In genomic region chrX:10620121-10620699, GRCh38 we compare ENCODE assay signal across 8 cellular contexts. TPM values are rescaled to one million over a fixed set of nuclear protein-coding genes. Genes with fewer than 3 reads are reported as not detected.
DNase-seq lines count a peak whose midpoint lies in the region; ATAC-seq, FAIRE-seq and TF ChIP-seq lines count a peak whose summit lies in the region.

Gene MID1 (minus strand): TSS chrX:10620585. CDS start chrX:10567547, 53,038 bp downstream.

- no peaks in the 10 kb centered on the region for H3K9me3 ChIP-seq in heart right ventricle
- H3K9me3 ChIP-seq in pancreas, result no peaks in the 10 kb centered on the region

- no peak for FAIRE-seq in pancreas (lab: Jason Lieb, UNC)

- H3K4me1 ChIP-seq in heart right ventricle, result peaks cover 0 to 10% (median 0%) of the 10 kb centered on the region in 9 donors
- peaks cover 0 to 9% (median 0%) of the 10 kb centered on the region in 3 donors for H3K4me1 ChIP-seq in pancreas

- H3K27ac ChIP-seq in heart right ventricle, result peak within 1 kb of the TSS; percentile 22 to 79 (median 66)
- peak within 1 kb of the TSS in 3 of 4 donors; percentile 18 to 62 (median 50) for H3K27ac ChIP-seq in pancreas

- TF ChIP-seq CTCF in heart right ventricle (IDR thresholded peaks at IDR 0.05) (no peak), pancreas (IDR thresholded peaks at IDR 0.05) (no peak)

- DNase-seq in A172 (ENCODE audit: low spot score), result peak; percentile 73
- peak; percentile 56 for DNase-seq in NCI-H2171 (lab: John Stamatoyannopoulos, UW)
- peak; percentile 79 for DNase-seq in amniotic epithelial cell (ENCODE audit: low read depth)
- peak; percentile 64 to 66 for DNase-seq in heart right ventricle
- DNase-seq in pancreas, result peak; percentile 44 to 77 (median 64)
- DNase-seq in AML-193 (lab: John Stamatoyannopoulos, UW), result no peak
- DNase-seq in T-helper 1 cell, result no peak

- peak; percentile 57 for ATAC-seq in GM18868 (IDR thresholded peaks at IDR 0.05; ENCODE audit: unreplicated experiment)
- ATAC-seq in heart right ventricle, result peak; percentile 81 to 95 (median 91)
- peak; percentile 82 to 88 (median 84) for ATAC-seq in pancreas

- 0% methylated on average over 46 of the region's 46 CpGs for WGBS in heart right ventricle, 2 donors
- whole genome bisulfite sequencing in pancreas, 2 donors, result 0 to 15% methylated on average over 46 of the region's 46 CpGs

- H3K36me3 ChIP-seq in heart right ventricle, result no peaks in the 10 kb centered on the region
- H3K36me3 ChIP-seq in pancreas, result no peaks in the 10 kb centered on the region

- intact Hi-C loops in heart right ventricle (cut with DNase I), result loop anchor here in 1 of 10 donors (5.0 kb wide), 1 partner anchor 433 kb away; no protein-coding TSS in a partner anchor
- intact Hi-C loops in pancreas (cut with DNase I), result loop anchor here in 1 of 3 donors (10.0 kb wide), 1 partner anchor 365 kb away; no protein-coding TSS in a partner anchor

- H3K27me3 ChIP-seq in heart right ventricle (peaks cover 0 to 61% (median 0%) of the 10 kb centered on the region in 7 donors), pancreas (peaks cover 0 to 4% (median 0%) of the 10 kb centered on the region in 4 donors)

- peak within 1 kb of the TSS; percentile 28 to 75 (median 65) for H3K4me3 ChIP-seq in heart right ventricle
- H3K4me3 ChIP-seq in pancreas, result peak within 1 kb of the TSS; percentile 2 to 48 (median 19)

RNA-seq across cellular contexts. Expression of gene MID1, which starts in this region (rescaled TPM):
- 13.0 and 15.1 TPM in 2 replicates for total RNA-seq in A172 (2014; rRNA removed; shearing (Covaris generic))
- 10 to 100 TPM in 4 of 10 donors, 1 to 10 TPM in 6; 4.5 to 22.6 (median 8.0) TPM for total RNA-seq in heart right ventricle
- polyA plus RNA-seq in heart right ventricle, result 1 to 10 TPM; 1.4 to 2.1 TPM
- 10 to 100 TPM in 2 of 6 donors, 1 to 10 TPM in 4; 3.9 to 19.2 (median 5.3) TPM for total RNA-seq in pancreas
- 1 to 10 TPM; 3.3 to 3.5 TPM for polyA plus RNA-seq in pancreas

Comparison
In these comparisons a context has a peak if more than half of its experiments do, and no peak if none do; other contexts are left out.
1. DNase-seq: peak in A172 (single experiment), NCI-H2171 (single experiment), amniotic epithelial cell (single experiment), heart right ventricle (2 of 2) and pancreas (6 of 6); none in AML-193 (0 of 2) and T-helper 1 cell (0 of 5).
2. Peak in every context shown above with its lines, with median percentiles within 50 percentile points of each other: ATAC-seq.